1 cellular context compared by ENCODE assay signal in the genomic region with DNA sequence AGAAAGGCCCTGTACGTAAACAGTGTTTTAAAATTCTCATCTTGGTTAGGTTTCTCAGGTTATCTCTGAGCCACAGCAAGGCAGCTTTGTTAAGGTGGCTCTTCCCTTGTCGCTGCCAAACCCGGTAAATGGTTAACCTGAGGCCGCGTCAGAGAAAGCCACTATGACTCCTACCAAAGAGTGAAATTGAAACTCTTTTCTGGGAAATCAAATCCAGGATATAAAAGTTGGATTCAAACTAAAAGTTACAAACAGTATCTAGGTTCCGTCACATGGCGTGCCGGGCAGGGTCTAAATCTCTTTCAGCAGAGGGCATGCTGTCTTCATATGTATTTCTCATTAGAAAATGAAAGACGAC.
TF ChIP-seq lines count a peak whose summit lies in the region.

No MANE protein-coding gene starts in this region.

TF ChIP-seq in HepG2, 621 proteins besides CTCF, POLR2A, EP300 and RAD21 (continued from another document):
- no peak for TF ChIP-seq PATZ1 (CRISPR knock-in tag; IDR thresholded peaks at IDR 0.05)
- no peak for TF ChIP-seq PAF1 (CRISPR knock-in tag; IDR thresholded peaks at IDR 0.05)
- no peak for TF ChIP-seq ZHX2 (IDR thresholded peaks at IDR 0.05; ENCODE audit: low read depth)
- no peak for TF ChIP-seq ZHX2 (CRISPR knock-in tag; IDR thresholded peaks at IDR 0.05; ENCODE audit: borderline replicate concordance)
- no peak for TF ChIP-seq PHF20 (CRISPR knock-in tag; IDR thresholded peaks at IDR 0.05)
- TF ChIP-seq ZNF318 (CRISPR knock-in tag; IDR thresholded peaks at IDR 0.05), result no peak
- TF ChIP-seq, protein P1, sequence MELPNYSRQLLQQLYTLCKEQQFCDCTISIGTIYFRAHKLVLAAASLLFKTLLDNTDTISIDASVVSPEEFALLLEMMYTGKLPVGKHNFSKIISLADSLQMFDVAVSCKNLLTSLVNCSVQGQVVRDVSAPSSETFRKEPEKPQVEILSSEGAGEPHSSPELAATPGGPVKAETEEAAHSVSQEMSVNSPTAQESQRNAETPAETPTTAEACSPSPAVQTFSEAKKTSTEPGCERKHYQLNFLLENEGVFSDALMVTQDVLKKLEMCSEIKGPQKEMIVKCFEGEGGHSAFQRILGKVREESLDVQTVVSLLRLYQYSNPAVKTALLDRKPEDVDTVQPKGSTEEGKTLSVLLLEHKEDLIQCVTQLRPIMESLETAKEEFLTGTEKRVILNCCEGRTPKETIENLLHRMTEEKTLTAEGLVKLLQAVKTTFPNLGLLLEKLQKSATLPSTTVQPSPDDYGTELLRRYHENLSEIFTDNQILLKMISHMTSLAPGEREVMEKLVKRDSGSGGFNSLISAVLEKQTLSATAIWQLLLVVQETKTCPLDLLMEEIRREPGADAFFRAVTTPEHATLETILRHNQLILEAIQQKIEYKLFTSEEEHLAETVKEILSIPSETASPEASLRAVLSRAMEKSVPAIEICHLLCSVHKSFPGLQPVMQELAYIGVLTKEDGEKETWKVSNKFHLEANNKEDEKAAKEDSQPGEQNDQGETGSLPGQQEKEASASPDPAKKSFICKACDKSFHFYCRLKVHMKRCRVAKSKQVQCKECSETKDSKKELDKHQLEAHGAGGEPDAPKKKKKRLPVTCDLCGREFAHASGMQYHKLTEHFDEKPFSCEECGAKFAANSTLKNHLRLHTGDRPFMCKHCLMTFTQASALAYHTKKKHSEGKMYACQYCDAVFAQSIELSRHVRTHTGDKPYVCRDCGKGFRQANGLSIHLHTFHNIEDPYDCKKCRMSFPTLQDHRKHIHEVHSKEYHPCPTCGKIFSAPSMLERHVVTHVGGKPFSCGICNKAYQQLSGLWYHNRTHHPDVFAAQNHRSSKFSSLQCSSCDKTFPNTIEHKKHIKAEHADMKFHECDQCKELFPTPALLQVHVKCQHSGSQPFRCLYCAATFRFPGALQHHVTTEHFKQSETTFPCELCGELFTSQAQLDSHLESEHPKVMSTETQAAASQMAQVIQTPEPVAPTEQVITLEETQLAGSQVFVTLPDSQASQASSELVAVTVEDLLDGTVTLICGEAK (IDR thresholded peaks at IDR 0.05), result no peak
- TF ChIP-seq, protein P1 (CRISPR knock-in tag; IDR thresholded peaks at IDR 0.05), result no peak
- TF ChIP-seq ZNF33B (CRISPR knock-in tag; IDR thresholded peaks at IDR 0.05), result no peak
- TF ChIP-seq, protein P2, sequence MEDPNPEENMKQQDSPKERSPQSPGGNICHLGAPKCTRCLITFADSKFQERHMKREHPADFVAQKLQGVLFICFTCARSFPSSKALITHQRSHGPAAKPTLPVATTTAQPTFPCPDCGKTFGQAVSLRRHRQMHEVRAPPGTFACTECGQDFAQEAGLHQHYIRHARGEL (CRISPR knock-in tag; IDR thresholded peaks at IDR 0.05), result no peak
- no peak for TF ChIP-seq ZNF672 (CRISPR knock-in tag; IDR thresholded peaks at IDR 0.05)
- no peak for TF ChIP-seq SMAD1 (CRISPR knock-in tag; IDR thresholded peaks at IDR 0.05; ENCODE audit: borderline replicate concordance, low read depth)
- peak; percentile 7; the same call in 1 of the 2 replicates for TF ChIP-seq CREB1 (IDR thresholded peaks at IDR 0.05)
- TF ChIP-seq CREB1 (CRISPR knock-in tag; IDR thresholded peaks at IDR 0.05), result no peak
- no peak for TF ChIP-seq KLF13 (CRISPR knock-in tag; IDR thresholded peaks at IDR 0.05)
- no peak for TF ChIP-seq ZSCAN29 (CRISPR knock-in tag; conservative IDR thresholded peaks at IDR 0.05)
- TF ChIP-seq ZNF276 (CRISPR knock-in tag; IDR thresholded peaks at IDR 0.05; ENCODE audit: low read depth), result 0 out of 2 replicates have a peak, but pooled peaks have one; percentile 4
- no peak for TF ChIP-seq MEIS2 (CRISPR knock-in tag; IDR thresholded peaks at IDR 0.05)
- TF ChIP-seq ZNF337 (CRISPR knock-in tag; IDR thresholded peaks at IDR 0.05; ENCODE audit: borderline replicate concordance, low read depth), result 0 out of 2 replicates have a peak, but pooled peaks have one; percentile 19
- no peak for TF ChIP-seq FOSL1 (CRISPR knock-in tag; IDR thresholded peaks at IDR 0.05; ENCODE audit: borderline replicate concordance)
